Comparison of ENCODE assay signal across 23 cellular contexts in the genomic region with DNA sequence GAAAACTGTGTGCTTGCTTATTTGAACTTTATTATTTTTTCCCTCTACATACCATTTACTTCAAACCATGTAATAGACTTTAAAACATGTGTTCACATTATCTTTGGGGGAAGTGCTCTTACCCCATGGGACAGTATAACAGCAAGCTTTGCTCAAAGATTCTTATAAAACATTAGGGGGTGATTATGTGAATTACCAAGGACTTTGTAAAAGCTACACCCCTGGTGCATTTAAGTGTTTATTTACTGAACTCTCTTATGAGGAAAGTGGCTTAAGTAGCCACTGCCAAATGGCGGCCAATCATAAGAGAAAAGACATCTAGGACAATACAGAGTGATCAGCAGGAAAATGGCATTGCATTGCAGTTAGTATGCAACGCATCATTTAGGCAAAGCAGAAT.
"Had no signal": no experiment of that assay in that cellular context is flagged by ENCODE, and none has a peak within 500 bp of the region (broad histone marks: within the 10 kb centered on the region; RNA-seq: fewer than 3 reads in every experiment).

No MANE protein-coding gene starts in this region.

- H3K27ac ChIP-seq: colonic mucosa, VCaP had no signal

- H3K27me3 ChIP-seq: colonic mucosa had no signal

- H3K4me2 ChIP-seq: SK-N-SH had no signal

- H3K9ac ChIP-seq: SK-N-SH had no signal

- H3K4me1 ChIP-seq: colonic mucosa had no signal

- H3K36me3 ChIP-seq: colonic mucosa had no signal

- H3K27me3 Mint-ChIP-seq: activated CD4-positive, alpha-beta memory T cell treated with anti-CD3 and anti-CD28 coated beads, Interleukin-2, amount 10 ng/mL, durations not matched to agents 7 days and 5 days; activated T-helper 17 cell treated with anti-CD3 and anti-CD28 coated beads, Interleukin-2, amount 50 U/mL, for 72 hours had no signal

- H3K27ac Mint-ChIP-seq: activated CD4-positive, alpha-beta memory T cell treated with anti-CD3 and anti-CD28 coated beads, Interleukin-2, amount 10 ng/mL, durations not matched to agents 7 days and 5 days; activated naive CD4-positive, alpha-beta T cell treated with anti-CD3 and anti-CD28 coated beads for 36 hours; activated naive CD8-positive, alpha-beta T cell; activated T-helper 17 cell treated with anti-CD3 and anti-CD28 coated beads, Interleukin-2, amount 50 U/mL, for 72 hours had no signal

- H3K9me3 ChIP-seq: colonic mucosa, SK-N-SH had no signal

- H3K9me3 Mint-ChIP-seq: activated CD4-positive, alpha-beta memory T cell treated with anti-CD3 and anti-CD28 coated beads, Interleukin-2, amount 10 ng/mL, durations not matched to agents 7 days and 5 days; activated naive CD4-positive, alpha-beta T cell treated with anti-CD3 and anti-CD28 coated beads for 36 hours; activated T-helper 17 cell treated with anti-CD3 and anti-CD28 coated beads, Interleukin-2, amount 50 U/mL, for 72 hours had no signal

- H3K4me3 Mint-ChIP-seq: activated CD4-positive, alpha-beta memory T cell treated with anti-CD3 and anti-CD28 coated beads, Interleukin-2, amount 10 ng/mL, durations not matched to agents 7 days and 5 days; activated naive CD4-positive, alpha-beta T cell treated with anti-CD3 and anti-CD28 coated beads for 36 hours; activated naive CD8-positive, alpha-beta T cell; activated T-helper 17 cell treated with anti-CD3 and anti-CD28 coated beads, Interleukin-2, amount 50 U/mL, for 72 hours had no signal

- H3K4me3 ChIP-seq: colonic mucosa had no signal

- H3K36me3 Mint-ChIP-seq: activated naive CD8-positive, alpha-beta T cell had no signal

- DNase-seq: activated CD4-positive, alpha-beta memory T cell treated with anti-CD3 and anti-CD28 coated beads, Interleukin-2, amount 10 ng/mL, durations not matched to agents 7 days and 5 days; activated CD4-positive, alpha-beta T cell treated with anti-CD3 and anti-CD28 coated beads, Interleukin-2, amount 50 U/mL, for 1 hour; activated CD4-positive, CD25-positive, alpha-beta regulatory T cell; activated gamma-delta T cell; activated naive CD4-positive, alpha-beta T cell treated with anti-CD3 and anti-CD28 coated beads for 36 hours; activated T-cell treated with anti-CD3 and anti-CD28 coated beads for 4 hours; activated T-cell treated with anti-CD3 and anti-CD28 coated beads, Interleukin-2, amount 50 U/mL, for 48 hours; colonic mucosa; Karpas-422; MM.1S; NCI-H1105; NCI-H1694 treated with DMSO at 0.1 percent for 48 hours; NCI-H2029 treated with DMSO at 0.1 percent for 48 hours; NCI-H226; NCI-H510A treated with DMSO at 0.1 percent for 48 hours; NK-92 treated with Interleukin-12 subunit alpha and Interleukin-12 subunit beta, amount 100 ng/mL, for 24 hours; OCI-M1; RPMI8226; SK-N-SH; T-helper 1 cell had no signal

- H3K4me1 Mint-ChIP-seq: activated CD4-positive, alpha-beta memory T cell treated with anti-CD3 and anti-CD28 coated beads, Interleukin-2, amount 10 ng/mL, durations not matched to agents 7 days and 5 days; activated T-helper 17 cell treated with anti-CD3 and anti-CD28 coated beads, Interleukin-2, amount 50 U/mL, for 72 hours had no signal
